Comparison of ENCODE assay signal across 1 cellular context in the genomic region with DNA sequence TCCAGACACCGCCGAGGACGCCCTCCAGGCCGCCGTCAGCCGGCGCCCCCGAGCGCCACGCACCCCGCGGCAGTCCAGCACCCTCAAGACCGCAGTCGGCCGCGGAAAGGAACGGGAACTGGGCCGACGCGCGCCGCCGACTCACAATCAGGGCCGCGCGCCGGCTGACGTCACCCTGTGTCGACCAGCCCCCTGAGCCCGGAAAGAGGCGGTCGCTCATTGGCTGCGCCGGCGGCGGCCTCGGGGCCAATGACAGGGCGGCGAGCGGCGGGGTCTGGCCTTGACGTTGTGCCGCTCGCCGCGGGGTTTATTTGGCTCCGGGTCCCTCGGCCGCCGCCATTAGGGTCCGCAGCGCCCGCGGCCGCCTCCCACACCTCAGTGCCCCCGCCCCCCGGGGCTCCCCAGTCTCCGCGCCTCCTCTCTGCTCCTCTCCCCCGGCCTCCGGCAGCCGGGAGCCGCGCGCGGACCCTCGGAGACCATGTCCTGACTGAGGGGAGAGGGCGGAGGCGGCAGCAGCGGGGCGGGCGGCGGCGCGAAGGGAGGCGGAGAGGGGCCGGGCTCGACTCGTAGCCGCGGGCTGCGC.
TF ChIP-seq lines count a peak whose summit lies in the region.

No MANE protein-coding gene starts in this region.

TF ChIP-seq in HCT116, 20 proteins besides CTCF, POLR2A, EP300 and RAD21:
- TF ChIP-seq ZFX (IDR thresholded peaks at IDR 0.05) (peak; percentile 68), EGR1 (IDR thresholded peaks at IDR 0.05; ENCODE audit: low read depth) (peak; percentile 57; the same call in 1 of the 2 replicates), TCF7L2 (IDR thresholded peaks at IDR 0.05; ENCODE audit: borderline replicate concordance, extremely low read depth, insufficient read depth, insufficient read length) (peak; percentile 50), EZH2phosphoT487 (IDR thresholded peaks at IDR 0.05; ENCODE audit: borderline replicate concordance) (no peak), YY1 (IDR thresholded peaks at IDR 0.05; ENCODE audit: extremely low read depth, insufficient replicate concordance, low read depth, low read length) (peak; percentile 93), ZNF274 (IDR thresholded peaks at IDR 0.05; ENCODE audit: low read depth, low read length) (no peak), CEBPB (IDR thresholded peaks at IDR 0.05; ENCODE audit: low read depth) (no peak), ZBTB33 (IDR thresholded peaks at IDR 0.05; ENCODE audit: extremely low read depth, insufficient replicate concordance, low read length) (no peak), SP1 (IDR thresholded peaks at IDR 0.05; ENCODE audit: low read depth) (peak; percentile 98), ELF1 (IDR thresholded peaks at IDR 0.05; ENCODE audit: borderline replicate concordance, low read depth) (no peak), JUND (IDR thresholded peaks at IDR 0.05) (peak; percentile 69; the same call in 1 of the 2 replicates), SIN3A (IDR thresholded peaks at IDR 0.05; ENCODE audit: low read depth) (peak; percentile 98), POLR2AphosphoS5 (IDR thresholded peaks at IDR 0.05; ENCODE audit: low read depth, low read length) (peak; percentile 99), CBX3 (IDR thresholded peaks at IDR 0.05; ENCODE audit: low read depth) (0 out of 2 replicates have a peak, but pooled peaks have one; percentile 40), FOSL1 (IDR thresholded peaks at IDR 0.05; ENCODE audit: low read depth) (peak; percentile 54), SRF (IDR thresholded peaks at IDR 0.05; ENCODE audit: low read depth) (peak; percentile 76; the same call in 1 of the 2 replicates), EZH2 (IDR thresholded peaks at IDR 0.05) (no peak)
- TF ChIP-seq, protein P1, sequence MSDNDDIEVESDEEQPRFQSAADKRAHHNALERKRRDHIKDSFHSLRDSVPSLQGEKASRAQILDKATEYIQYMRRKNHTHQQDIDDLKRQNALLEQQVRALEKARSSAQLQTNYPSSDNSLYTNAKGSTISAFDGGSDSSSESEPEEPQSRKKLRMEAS (IDR thresholded peaks at IDR 0.05) = peak; percentile 88
- TF ChIP-seq, protein P2, sequence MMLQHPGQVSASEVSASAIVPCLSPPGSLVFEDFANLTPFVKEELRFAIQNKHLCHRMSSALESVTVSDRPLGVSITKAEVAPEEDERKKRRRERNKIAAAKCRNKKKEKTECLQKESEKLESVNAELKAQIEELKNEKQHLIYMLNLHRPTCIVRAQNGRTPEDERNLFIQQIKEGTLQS (IDR thresholded peaks at IDR 0.05) = no peak
- TF ChIP-seq, protein P3, sequence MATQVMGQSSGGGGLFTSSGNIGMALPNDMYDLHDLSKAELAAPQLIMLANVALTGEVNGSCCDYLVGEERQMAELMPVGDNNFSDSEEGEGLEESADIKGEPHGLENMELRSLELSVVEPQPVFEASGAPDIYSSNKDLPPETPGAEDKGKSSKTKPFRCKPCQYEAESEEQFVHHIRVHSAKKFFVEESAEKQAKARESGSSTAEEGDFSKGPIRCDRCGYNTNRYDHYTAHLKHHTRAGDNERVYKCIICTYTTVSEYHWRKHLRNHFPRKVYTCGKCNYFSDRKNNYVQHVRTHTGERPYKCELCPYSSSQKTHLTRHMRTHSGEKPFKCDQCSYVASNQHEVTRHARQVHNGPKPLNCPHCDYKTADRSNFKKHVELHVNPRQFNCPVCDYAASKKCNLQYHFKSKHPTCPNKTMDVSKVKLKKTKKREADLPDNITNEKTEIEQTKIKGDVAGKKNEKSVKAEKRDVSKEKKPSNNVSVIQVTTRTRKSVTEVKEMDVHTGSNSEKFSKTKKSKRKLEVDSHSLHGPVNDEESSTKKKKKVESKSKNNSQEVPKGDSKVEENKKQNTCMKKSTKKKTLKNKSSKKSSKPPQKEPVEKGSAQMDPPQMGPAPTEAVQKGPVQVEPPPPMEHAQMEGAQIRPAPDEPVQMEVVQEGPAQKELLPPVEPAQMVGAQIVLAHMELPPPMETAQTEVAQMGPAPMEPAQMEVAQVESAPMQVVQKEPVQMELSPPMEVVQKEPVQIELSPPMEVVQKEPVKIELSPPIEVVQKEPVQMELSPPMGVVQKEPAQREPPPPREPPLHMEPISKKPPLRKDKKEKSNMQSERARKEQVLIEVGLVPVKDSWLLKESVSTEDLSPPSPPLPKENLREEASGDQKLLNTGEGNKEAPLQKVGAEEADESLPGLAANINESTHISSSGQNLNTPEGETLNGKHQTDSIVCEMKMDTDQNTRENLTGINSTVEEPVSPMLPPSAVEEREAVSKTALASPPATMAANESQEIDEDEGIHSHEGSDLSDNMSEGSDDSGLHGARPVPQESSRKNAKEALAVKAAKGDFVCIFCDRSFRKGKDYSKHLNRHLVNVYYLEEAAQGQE (IDR thresholded peaks at IDR 0.05; ENCODE audit: low read depth) = no peak
